8 cellular contexts compared by ENCODE assay signal in genomic region chr2:150548527-150548926, GRCh38.
DNase-seq lines count a peak whose midpoint lies in the region; ATAC-seq and TF ChIP-seq lines count a peak whose summit lies in the region.

No MANE protein-coding gene starts in this region.

- H3K27ac ChIP-seq in GM23338 (ENCODE audit: low read depth) (no peak overlapping the region), OCI-LY7 (ENCODE audit: low read depth, low read length, poor library complexity, severe bottlenecking) (no peak overlapping the region), colonic mucosa (no peak overlapping the region)

- BruUV-seq in OCI-LY7 (replicated peaks; lab: Mats Ljungman, UMichigan) = no TSS peak

- POLR2A ChIA-PET in OCI-LY7 (lab: Charles Lee) = interaction anchor here (0.7 kb wide), 1 partner anchor 174 kb away, joined by 3 read pairs; no protein-coding TSS in a partner anchor

- H3K4me2 ChIP-seq in GM23338 (no peak overlapping the region), OCI-LY7 (ENCODE audit: low read length) (no peak overlapping the region)

- H3K9me2 ChIP-seq in GM23338 (ENCODE audit: insufficient read depth) (no peaks in the 10 kb centered on the region), OCI-LY7 (ENCODE audit: insufficient read depth, low read length) (no peaks in the 10 kb centered on the region)

- CTCF ChIA-PET in OCI-LY7 (lab: Charles Lee; ENCODE audit: unreplicated experiment) = no interaction called here

- H3K9me3 Mint-ChIP-seq in GM23338 = no peaks in the 10 kb centered on the region

- no peak overlapping the region for H3K4me3 Mint-ChIP-seq in GM23338

- peak; percentile 46 for DNase-seq in COLO829 (ENCODE audit: low spot score)
- DNase-seq in GM23338 (ENCODE audit: low spot score) = peak; percentile 77
- DNase-seq in OCI-LY7 (ENCODE audit: low spot score) = peak; percentile 2
- DNase-seq in foreskin melanocyte = peak; percentile 40
- no peak for DNase-seq in colonic mucosa
- DNase-seq in GDM1 (lab: John Stamatoyannopoulos, UW) = no peak
- DNase-seq in lower leg skin (ENCODE audit: low spot score in 2 of 2) = no peak

- H3K36me3 Mint-ChIP-seq in GM23338 (ENCODE audit: low read depth) = no peaks in the 10 kb centered on the region

- no peaks in the 10 kb centered on the region for H3F3A ChIP-seq in GM23338 (replicated peaks; ENCODE audit: low read depth)

- no peak overlapping the region for H3K4me3 ChIP-seq in GM23338
- no peak overlapping the region for H3K4me3 ChIP-seq in OCI-LY7 (ENCODE audit: low read depth, low read length, poor library complexity, severe bottlenecking)
- H3K4me3 ChIP-seq in colonic mucosa = no peak overlapping the region
- H3K4me3 ChIP-seq in lower leg skin (ENCODE audit: low read depth, poor library complexity, severe bottlenecking) = no peak overlapping the region

- ATAC-seq in GM23338 = peak; percentile 89
- no peak for ATAC-seq in GM21381 (IDR thresholded peaks at IDR 0.05; ENCODE audit: unreplicated experiment)

- no peak overlapping the region for H2AFZ ChIP-seq in GM23338
- no peak overlapping the region for H2AFZ ChIP-seq in OCI-LY7 (ENCODE audit: low read length)

- H3K9me3 ChIP-seq in OCI-LY7 (ENCODE audit: low read length) (no peaks in the 10 kb centered on the region), colonic mucosa (no peaks in the 10 kb centered on the region)

- TF ChIP-seq CTCF in GM23338 (conservative IDR thresholded peaks at IDR 0.05; ENCODE audit: low read depth in 2 of 2) (peak; percentile 78 to 85), OCI-LY7 (conservative IDR thresholded peaks at IDR 0.05; ENCODE audit: low read length) (peak; percentile 68), colonic mucosa (IDR thresholded peaks at IDR 0.05) (no peak), lower leg skin (IDR thresholded peaks at IDR 0.05) (no peak)

- no peak for TF ChIP-seq POLR2A in lower leg skin (IDR thresholded peaks at IDR 0.05)

- H3K79me2 ChIP-seq in GM23338 (replicated peaks; ENCODE audit: insufficient read depth) = no peaks in the 10 kb centered on the region
- no peaks in the 10 kb centered on the region for H3K79me2 ChIP-seq in OCI-LY7 (ENCODE audit: insufficient read depth, low read depth, low read length)

- no peaks in the 10 kb centered on the region for H3K4me1 ChIP-seq in GM23338 (ENCODE audit: insufficient read depth)
- H3K4me1 ChIP-seq in OCI-LY7 (ENCODE audit: insufficient read depth, low read length, poor library complexity, severe bottlenecking) = no peaks in the 10 kb centered on the region
- no peaks in the 10 kb centered on the region for H3K4me1 ChIP-seq in colonic mucosa

- no peak overlapping the region for H3K27ac Mint-ChIP-seq in GM23338

- H3K9ac ChIP-seq in colonic mucosa (ENCODE audit: low read depth in 2 of 2, low read length in 2 of 2) = no peak overlapping the region

- WGBS in lower leg skin, 2 donors = 82 to 91% methylated on average over 2 of the region's 2 CpGs

- no peaks in the 10 kb centered on the region for H4K20me1 ChIP-seq in GM23338 (replicated peaks; ENCODE audit: insufficient read depth)
- H4K20me1 ChIP-seq in OCI-LY7 (ENCODE audit: insufficient read depth, low read length) = no peaks in the 10 kb centered on the region

- H3K4me1 Mint-ChIP-seq in GM23338 = no peaks in the 10 kb centered on the region

- intact Hi-C loops in OCI-LY7 (cut with micrococcal nuclease; ENCODE audit: unreplicated experiment) (no loop called here), colonic mucosa (cut with DNase I) (no loop called here), lower leg skin (cut with DNase I; ENCODE audit: low total_unique reads) (no loop called here)

- H3K27me3 ChIP-seq in GM23338 (ENCODE audit: insufficient read depth) (no peaks in the 10 kb centered on the region), colonic mucosa (no peaks in the 10 kb centered on the region)

- H3K27me3 Mint-ChIP-seq in GM23338 (ENCODE audit: insufficient read depth, low read depth, poor library complexity) = no peaks in the 10 kb centered on the region

- H3K36me3 ChIP-seq in GM23338 (ENCODE audit: insufficient read depth) (no peaks in the 10 kb centered on the region), OCI-LY7 (ENCODE audit: insufficient read depth, low read length) (no peaks in the 10 kb centered on the region), colonic mucosa (no peaks in the 10 kb centered on the region)

TF ChIP-seq in GM23338, 12 proteins besides CTCF, POLR2A, EP300 and RAD21:
- TF ChIP-seq EZH2phosphoT487 (IDR thresholded peaks at IDR 0.05; ENCODE audit: unreplicated experiment) (no peak), ZNF462 (CRISPR knock-in tag; IDR thresholded peaks at IDR 0.05) (peak; percentile 35; the same call in 1 of the 2 replicates), POLR2AphosphoS5 (IDR thresholded peaks at IDR 0.05; ENCODE audit: low read depth) (no peak), CREB1 (CRISPR knock-in tag; IDR thresholded peaks at IDR 0.05; ENCODE audit: low read depth) (no peak), NANOG (IDR thresholded peaks at IDR 0.05; ENCODE audit: borderline replicate concordance) (no peak), STAT1 (IDR thresholded peaks at IDR 0.05; ENCODE audit: unreplicated experiment) (no peak)

Comparison
In these comparisons a context has a peak if more than half of its experiments do, and no peak if none do; other contexts are left out.
1. DNase-seq: peak in COLO829 (single experiment), GM23338 (single experiment), OCI-LY7 (single experiment) and foreskin melanocyte (single experiment); none in colonic mucosa (single experiment), GDM1 (single experiment) and lower leg skin (0 of 2).
2. CTCF ChIP-seq: peak in GM23338 (2 of 2) and OCI-LY7 (single experiment); none in colonic mucosa (single experiment) and lower leg skin (0 of 3).